1 cellular context compared by ENCODE assay signal in the genomic region with DNA sequence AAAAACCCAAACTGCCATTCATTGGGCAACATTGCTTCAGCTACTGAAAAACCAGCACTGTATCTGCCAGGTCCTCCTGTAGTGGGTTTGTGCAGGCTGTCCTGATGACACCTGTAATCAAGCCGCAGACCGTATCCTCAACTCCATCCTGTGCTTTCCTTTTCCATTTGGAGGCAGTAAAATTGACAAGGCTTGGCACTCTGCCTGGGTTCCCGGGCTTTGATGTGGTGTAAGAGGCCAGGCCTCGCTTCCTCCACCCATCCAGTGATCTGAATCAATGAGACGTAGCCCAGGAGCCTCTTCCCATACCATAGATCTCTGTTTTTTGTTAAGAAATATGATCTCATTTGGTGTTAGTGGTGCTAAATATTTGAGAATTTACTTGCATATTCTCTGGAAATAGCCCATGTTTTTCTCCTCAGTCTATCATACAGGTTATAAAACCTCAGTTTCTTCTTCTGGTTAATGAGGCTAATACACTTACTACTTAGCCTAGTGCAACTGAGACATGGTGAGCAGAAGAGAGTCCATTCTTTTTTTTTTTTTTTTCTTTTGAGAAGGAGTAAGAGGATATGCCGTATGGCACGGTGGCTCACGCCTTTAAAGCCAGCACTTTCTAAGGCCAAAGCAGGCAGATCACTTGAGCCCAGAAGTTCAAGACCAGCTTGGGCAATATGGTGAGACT.
TF ChIP-seq lines count a peak whose summit lies in the region.

No MANE protein-coding gene starts in this region.

TF ChIP-seq in GM12878, 131 proteins besides CTCF, POLR2A, EP300 and RAD21:
- TF ChIP-seq, protein P1, sequence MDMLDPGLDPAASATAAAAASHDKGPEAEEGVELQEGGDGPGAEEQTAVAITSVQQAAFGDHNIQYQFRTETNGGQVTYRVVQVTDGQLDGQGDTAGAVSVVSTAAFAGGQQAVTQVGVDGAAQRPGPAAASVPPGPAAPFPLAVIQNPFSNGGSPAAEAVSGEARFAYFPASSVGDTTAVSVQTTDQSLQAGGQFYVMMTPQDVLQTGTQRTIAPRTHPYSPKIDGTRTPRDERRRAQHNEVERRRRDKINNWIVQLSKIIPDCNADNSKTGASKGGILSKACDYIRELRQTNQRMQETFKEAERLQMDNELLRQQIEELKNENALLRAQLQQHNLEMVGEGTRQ (IDR thresholded peaks at IDR 0.05; ENCODE audit: borderline replicate concordance, low read depth, low read length): no peak
- TF ChIP-seq TCF7 (IDR thresholded peaks at IDR 0.05; ENCODE audit: borderline replicate concordance): peak; percentile 48; the same call in 1 of the 2 replicates
